17 cellular contexts compared by ENCODE assay signal in genomic region chr11:32307921-32308320, GRCh38.
DNase-seq lines count a peak whose midpoint lies in the region; ATAC-seq and TF ChIP-seq lines count a peak whose summit lies in the region.
"Had no signal": no experiment of that assay in that cellular context is flagged by ENCODE, and none has a peak within 500 bp of the region (broad histone marks: within the 10 kb centered on the region; RNA-seq: fewer than 3 reads in every experiment).

No MANE protein-coding gene starts in this region.

- H2BK15ac ChIP-seq in neuronal stem cell (ENCODE audit: low read length), result no peak overlapping the region

- no peak overlapping the region for H2BK120ac ChIP-seq in neuronal stem cell (ENCODE audit: low read depth, low read length)

- H3K4me1 Mint-ChIP-seq in nephron, result peaks cover 29% of the 10 kb centered on the region
- H3K4me1 Mint-ChIP-seq in activated T-cell treated with anti-CD3 and anti-CD28 coated beads, Interleukin-2, amount 50 U/mL, for 72 hours (ENCODE audit: low read depth), result peaks cover 6% of the 10 kb centered on the region

- no peak overlapping the region for H2BK5ac ChIP-seq in neuronal stem cell (ENCODE audit: low read length)

- H3K4me3 ChIP-seq in neuronal stem cell (ENCODE audit: low read length in 2 of 2), result no peak overlapping the region
- H3K4me3 ChIP-seq: HAP-1 had no signal

- H3K23ac ChIP-seq in neuronal stem cell (ENCODE audit: low read depth, low read length, poor library complexity), result peak overlapping the region; percentile 61

- no peak overlapping the region for H4K8ac ChIP-seq in neuronal stem cell (ENCODE audit: low read depth, low read length)

- H3K36me3 Mint-ChIP-seq in nephron (ENCODE audit: low read depth), result no peaks in the 10 kb centered on the region
- H3K36me3 Mint-ChIP-seq in activated T-cell treated with anti-CD3 and anti-CD28 coated beads, Interleukin-2, amount 50 U/mL, for 72 hours (ENCODE audit: insufficient read depth in 2 of 2), result no peaks in the 10 kb centered on the region
- H3K36me3 Mint-ChIP-seq: CD4-positive, alpha-beta memory T cell had no signal

- peak overlapping the region; percentile 54 for H2AK5ac ChIP-seq in neuronal stem cell (ENCODE audit: low read depth, low read length)

- no peaks in the 10 kb centered on the region for H3K9me3 ChIP-seq in neuronal stem cell (replicated peaks in 1 of 2; ENCODE audit: control insufficient read depth in 2 of 2, insufficient read depth in 1 of 2, low read depth in 1 of 2, low read length in 2 of 2)
- H3K9me3 ChIP-seq: HAP-1 had no signal

- no peaks in the 10 kb centered on the region for H3K27me3 ChIP-seq in neuronal stem cell (ENCODE audit: control insufficient read depth in 3 of 3, insufficient read depth in 3 of 3, low read depth in 1 of 3, low read length in 3 of 3)

- H3K4me3 Mint-ChIP-seq in nephron, result no peak overlapping the region
- H3K4me3 Mint-ChIP-seq in activated T-cell treated with anti-CD3 and anti-CD28 coated beads, Interleukin-2, amount 50 U/mL, for 72 hours, result no peak overlapping the region
- H3K4me3 Mint-ChIP-seq: CD4-positive, alpha-beta memory T cell; HFFc6 had no signal

- H3K9me3 Mint-ChIP-seq in nephron, result no peaks in the 10 kb centered on the region
- H3K9me3 Mint-ChIP-seq in activated T-cell treated with anti-CD3 and anti-CD28 coated beads, Interleukin-2, amount 50 U/mL, for 72 hours, result no peaks in the 10 kb centered on the region
- H3K9me3 Mint-ChIP-seq: CD4-positive, alpha-beta memory T cell; HFFc6 had no signal

- no peak overlapping the region for H3K18ac ChIP-seq in neuronal stem cell (ENCODE audit: low read length)

- TF ChIP-seq CTCF in nephron (IDR thresholded peaks at IDR 0.05; ENCODE audit: unreplicated experiment in 3 of 3), result no peak

- WGBS in neuronal stem cell (ENCODE audit: extremely low coverage in 2 of 2, insufficient read length in 2 of 2, insufficient replicate concordance in 1 of 2), 2 donors, result no CpG with 5 or more reads among the region's 6 CpGs

- H3K27ac ChIP-seq in neuronal stem cell (replicated peaks; ENCODE audit: low read length), result no peak overlapping the region

- peak overlapping the region in 2 of 3 experiments; percentile 13 to 40 for H3K27ac Mint-ChIP-seq in nephron
- no peak overlapping the region for H3K27ac Mint-ChIP-seq in activated T-cell treated with anti-CD3 and anti-CD28 coated beads, Interleukin-2, amount 50 U/mL, for 72 hours
- H3K27ac Mint-ChIP-seq: CD4-positive, alpha-beta memory T cell; HFFc6 had no signal

- H3K79me1 ChIP-seq in neuronal stem cell (ENCODE audit: low read depth, low read length), result no peaks in the 10 kb centered on the region

- no peak for ATAC-seq in activated T-cell treated with anti-CD3 and anti-CD28 coated beads, Interleukin-2, amount 50 U/mL, for 72 hours (replicated peaks in 1 of 2)

- H3K4me2 ChIP-seq in neuronal stem cell (ENCODE audit: insufficient read depth, low read length, poor library complexity, severe bottlenecking), result no peak overlapping the region

- peak; percentile 13 for DNase-seq in glomerular visceral epithelial cell (ENCODE audit: extremely low spot score)
- peak; percentile 46 for DNase-seq in kidney glomerular epithelial cell (lab: John Stamatoyannopoulos, UW)
- DNase-seq in neuronal stem cell (ENCODE audit: low spot score), result no peak
- DNase-seq in NOMO-1 treated with dmso at 0.1 percent for 144 hours (lab: John Stamatoyannopoulos, UW; ENCODE audit: unreplicated experiment), result no peak
- no peak for DNase-seq in activated T-cell treated with anti-CD3 and anti-CD28 coated beads, Interleukin-2, amount 50 U/mL, for 72 hours
- no peak for DNase-seq in NCI-H1105 (lab: John Stamatoyannopoulos, UW)
- no peak for DNase-seq in HPDE6-E6E7 (ENCODE audit: extremely low spot score)
- DNase-seq: C1 segment of cervical spinal cord; CD4-positive, alpha-beta memory T cell; COR-L47; DMS53; DMS79 treated with DMSO at 0.1 percent for 48 hours; GF-D8; GOT3; HFFc6 had no signal

- no peaks in the 10 kb centered on the region for H3K27me3 Mint-ChIP-seq in nephron (ENCODE audit: low read depth)
- peaks cover 20% of the 10 kb centered on the region for H3K27me3 Mint-ChIP-seq in activated T-cell treated with anti-CD3 and anti-CD28 coated beads, Interleukin-2, amount 50 U/mL, for 72 hours (ENCODE audit: low read depth)

- no peak overlapping the region for H2AFZ ChIP-seq in neuronal stem cell (ENCODE audit: low read length)

- no peaks in the 10 kb centered on the region for H3K36me3 ChIP-seq in neuronal stem cell (replicated peaks in 1 of 2; ENCODE audit: control insufficient read depth in 2 of 2, insufficient read depth in 2 of 2, low read length in 2 of 2)
- H3K36me3 ChIP-seq: HAP-1 had no signal

- no peak overlapping the region for H3K9ac ChIP-seq in neuronal stem cell (ENCODE audit: low read depth, low read length, poor library complexity)

- H3K4ac ChIP-seq in neuronal stem cell (ENCODE audit: low read length), result peak overlapping the region; percentile 24

- H2BK12ac ChIP-seq in neuronal stem cell (ENCODE audit: low read length), result no peak overlapping the region

- no peak overlapping the region for H4K91ac ChIP-seq in neuronal stem cell (ENCODE audit: low read depth, low read length, poor library complexity)

- H3K4me1 ChIP-seq in neuronal stem cell (ENCODE audit: control insufficient read depth in 2 of 2, insufficient read depth in 1 of 2, low read depth in 1 of 2, low read length in 2 of 2), result peaks cover 0 to under 1% of the 10 kb centered on the region in 2 donors
- H3K4me1 ChIP-seq: HAP-1 had no signal

- H3K14ac ChIP-seq in neuronal stem cell (ENCODE audit: low read length), result no peak overlapping the region

Comparison
In these comparisons a context has a peak if more than half of its experiments do, and no peak if none do; other contexts are left out.
1. DNase-seq: peak in glomerular visceral epithelial cell (single experiment) and kidney glomerular epithelial cell (single experiment); none in neuronal stem cell (single experiment), NOMO-1 treated with dmso at 0.1 percent for 144 hours (single experiment), activated T-cell treated with anti-CD3 and anti-CD28 coated beads, Interleukin-2, amount 50 U/mL, for 72 hours (0 of 2), NCI-H1105 (single experiment) and HPDE6-E6E7 (single experiment).